ENCODE assay signal across 9 cellular contexts in genomic region chr1:20484526-20485462, GRCh38. TPM values are rescaled to one million over a fixed set of nuclear protein-coding genes. Genes with fewer than 3 reads are reported as not detected.
DNase-seq lines count a peak whose midpoint lies in the region; ATAC-seq, FAIRE-seq and TF ChIP-seq lines count a peak whose summit lies in the region.
"Had no signal": no experiment of that assay in that cellular context is flagged by ENCODE, and none has a peak within 500 bp of the region (broad histone marks: within the 10 kb centered on the region; RNA-seq: fewer than 3 reads in every experiment).

No MANE protein-coding gene starts in this region.

- no peaks in the 10 kb centered on the region for H3K9me3 Mint-ChIP-seq in activated naive CD4-positive, alpha-beta T cell treated with anti-CD3 and anti-CD28 coated beads, Interleukin-2, amount 50 U/mL, for 24 hours
- no peaks in the 10 kb centered on the region for H3K9me3 Mint-ChIP-seq in MCF 10A (ENCODE audit: unreplicated experiment)

- CTCF ChIA-PET in MCF 10A (lab: Yijun Ruan, JAX) (interaction anchor here (0.6 to 1.7 kb wide), 7 partner anchors 8 to 723 kb away, joined by 3 to 11 read pairs (median 3); no protein-coding TSS in a partner anchor), HepG2 (lab: Yijun Ruan, JAX; ENCODE audit: low intra/inter-chr PET ratio, low total read pairs) (interaction anchor here (0.7 to 2.1 kb wide), 3 partner anchors 9 to 15 kb away, joined by 3 to 11 read pairs (median 3); no protein-coding TSS in a partner anchor)

- POLR2A ChIA-PET in MCF 10A (lab: Yijun Ruan, JAX) = interaction anchor here (0.6 to 1.8 kb wide), 4 partner anchors 23 to 328 kb away, joined by 3 to 6 read pairs (median 4); partner anchors contain the start of genes MUL1 and PINK1
- POLR2A ChIA-PET in HepG2 (lab: Yijun Ruan, JAX) = interaction anchor here (0.9 to 4.3 kb wide), 6 partner anchors 9 to 559 kb away, joined by 3 to 60 read pairs (median 4); no protein-coding TSS in a partner anchor

- peak overlapping the region; percentile 92 for H3K27ac ChIP-seq in HepG2 (ENCODE audit: extremely low read length, insufficient read depth, low read length)
- no peak overlapping the region for H3K27ac ChIP-seq in tibial artery

- peaks cover 43% of the 10 kb centered on the region for H3K79me2 ChIP-seq in HepG2 (ENCODE audit: insufficient read depth, low read length)

- H3K4me3 ChIP-seq in HepG2 (replicated peaks in 1 of 3; ENCODE audit: insufficient read depth in 1 of 3, low read depth in 2 of 3, low read length in 3 of 3) = peak overlapping the region; percentile 90 to 95 (median 92)
- H3K4me3 ChIP-seq in tibial artery = peak overlapping the region; percentile 55 to 69

- H3K4me1 ChIP-seq in HepG2 (ENCODE audit: insufficient read depth, low read length) = peaks cover 52% of the 10 kb centered on the region
- H3K4me1 ChIP-seq in tibial artery = peaks cover 0 to 35% (median 29%) of the 10 kb centered on the region in 4 donors

- H3K9me3 ChIP-seq in HepG2 (ENCODE audit: low read length) (no peaks in the 10 kb centered on the region), tibial artery (no peaks in the 10 kb centered on the region)

- H2AFZ ChIP-seq in HepG2 (ENCODE audit: low read length) = no peak overlapping the region

- H3K4me2 ChIP-seq in HepG2 (ENCODE audit: low read depth, low read length) = peak overlapping the region; percentile 81

- no peak for FAIRE-seq in HepG2 (lab: Jason Lieb, UNC)
- FAIRE-seq: GM18507 had no signal

- no peak for TF ChIP-seq EP300 in HepG2 (IDR thresholded peaks at IDR 0.05; ENCODE audit: low read depth in 2 of 2, low read length in 2 of 2)
- no peak for TF ChIP-seq EP300 in HepG2 (CRISPR knock-in tag; IDR thresholded peaks at IDR 0.05; ENCODE audit: borderline replicate concordance)

- no TSS peak for BruUV-seq in MCF 10A (replicated peaks; lab: Mats Ljungman, UMichigan)
- no TSS peak for BruUV-seq in HepG2 (replicated peaks; lab: Mats Ljungman, UMichigan)

- in situ Hi-C loops in HepG2 (cut with HindIII; ENCODE audit: extremely low pct_ligation_motif_present, low pct_unique_long_range_greater_than_20kb) = no loop called here

- peak overlapping the region; percentile 41 for H3K27ac Mint-ChIP-seq in activated naive CD4-positive, alpha-beta T cell treated with anti-CD3 and anti-CD28 coated beads, Interleukin-2, amount 50 U/mL, for 24 hours
- H3K27ac Mint-ChIP-seq in MCF 10A (ENCODE audit: low read depth, unreplicated experiment) = peak overlapping the region; percentile 30

- peak overlapping the region; percentile 85 for H3K4me3 Mint-ChIP-seq in activated naive CD4-positive, alpha-beta T cell treated with anti-CD3 and anti-CD28 coated beads, Interleukin-2, amount 50 U/mL, for 24 hours
- H3K4me3 Mint-ChIP-seq in MCF 10A (ENCODE audit: unreplicated experiment) = peak overlapping the region; percentile 89

- H4K20me1 ChIP-seq in HepG2 (ENCODE audit: insufficient read depth, low read length) = no peaks in the 10 kb centered on the region; the same call in 1 of the 2 replicates

- peak overlapping the region; percentile 99 for H3K9ac ChIP-seq in HepG2 (ENCODE audit: insufficient read depth, low read depth, low read length)

- H3K36me3 Mint-ChIP-seq in activated naive CD4-positive, alpha-beta T cell treated with anti-CD3 and anti-CD28 coated beads, Interleukin-2, amount 50 U/mL, for 24 hours = no peaks in the 10 kb centered on the region
- no peaks in the 10 kb centered on the region for H3K36me3 Mint-ChIP-seq in MCF 10A (ENCODE audit: insufficient read depth, unreplicated experiment)

- no peak for ATAC-seq in HepG2
- no peak for ATAC-seq in HG03520 (IDR thresholded peaks at IDR 0.05; ENCODE audit: unreplicated experiment)
- no peak for ATAC-seq in HG03469 (IDR thresholded peaks at IDR 0.05; ENCODE audit: unreplicated experiment)

- H3K4me1 Mint-ChIP-seq in activated naive CD4-positive, alpha-beta T cell treated with anti-CD3 and anti-CD28 coated beads, Interleukin-2, amount 50 U/mL, for 24 hours = peaks cover 20% of the 10 kb centered on the region
- H3K4me1 Mint-ChIP-seq in MCF 10A (ENCODE audit: insufficient read depth, unreplicated experiment) = peaks cover 27% of the 10 kb centered on the region

- H3K27me3 ChIP-seq in HepG2 (ENCODE audit: control insufficient read depth in 1 of 2, insufficient read depth in 2 of 2, low read length in 2 of 2) = no peaks in the 10 kb centered on the region; a peak in 1 of 5 replicates
- H3K27me3 ChIP-seq in tibial artery = peaks cover 0 to 85% of the 10 kb centered on the region in 2 donors

- no peak for DNase-seq in activated naive CD4-positive, alpha-beta T cell (lab: John Stamatoyannopoulos, UW)
- DNase-seq in MCF 10A (ENCODE audit: unreplicated experiment) (no peak), HepG2 (ENCODE audit: low spot score) (no peak), tibial artery (no peak), kidney glomerular epithelial cell (lab: John Stamatoyannopoulos, UW) (no peak)

- peaks cover 38% of the 10 kb centered on the region for H3K27me3 Mint-ChIP-seq in activated naive CD4-positive, alpha-beta T cell treated with anti-CD3 and anti-CD28 coated beads, Interleukin-2, amount 50 U/mL, for 24 hours
- no peaks in the 10 kb centered on the region for H3K27me3 Mint-ChIP-seq in MCF 10A (ENCODE audit: insufficient read depth, unreplicated experiment)

- 0 out of 4 replicates have a peak, but pooled peaks of 1 of the 2 experiments have one; percentile 4 for TF ChIP-seq POLR2A in HepG2 (IDR thresholded peaks at IDR 0.05; ENCODE audit: insufficient read depth in 1 of 2, low read depth in 2 of 2, low read length in 2 of 2)

- WGBS in HepG2 (ENCODE audit: low lambda C conversion rate) = under 1% methylated on average over 33 of the region's 89 CpGs

- TF ChIP-seq CTCF in MCF 10A (IDR thresholded peaks at IDR 0.05; ENCODE audit: unreplicated experiment) (no peak), HepG2 (CRISPR knock-in tag; IDR thresholded peaks at IDR 0.05) (no peak), tibial artery (IDR thresholded peaks at IDR 0.05) (no peak)

- intact Hi-C loops in MCF 10A (cut with micrococcal nuclease) = no loop called here
- intact Hi-C loops in HepG2 (cut with micrococcal nuclease; ENCODE audit: unreplicated experiment) = loop anchor here (5.0 kb wide), 1 partner anchor 42 kb away; no protein-coding TSS in a partner anchor
- intact Hi-C loops in tibial artery (cut with DNase I; ENCODE audit: low total_unique reads) = no loop called here

- TF ChIP-seq RAD21 in HepG2 (CRISPR knock-in tag; IDR thresholded peaks at IDR 0.05) = no peak

- H3K36me3 ChIP-seq in HepG2 (replicated peaks in 1 of 2; ENCODE audit: control insufficient read depth in 1 of 2, insufficient read depth in 2 of 2, low read length in 2 of 2) (no peaks in the 10 kb centered on the region), tibial artery (no peaks in the 10 kb centered on the region)

RNA-seq across cellular contexts. Expression of gene CAMK2N1, which starts 1.2 kb away (rescaled TPM):
- total RNA-seq in MCF 10A (2022) (4.9 and 9.7 TPM in 2 replicates), HepG2 (2016; rRNA removed; fragmentation: Illumina TruSeq; extraction: Trizol) (38.6 and 44.3 TPM in 2 replicates)
- 53.6 and 65.2 TPM in 2 replicates for total RNA-seq in HepG2 (2016; cell fraction: cytosol; rRNA removed; fragmentation: Illumina TruSeq; extraction: Trizol; ENCODE audit: low read depth)
- 39.6 and 42.8 TPM in 2 replicates for total RNA-seq in HepG2 (2016; cell fraction: insoluble cytoplasmic fraction; rRNA removed; fragmentation: Illumina TruSeq; extraction: Trizol)
- total RNA-seq in HepG2 (2016; cell fraction: membrane; rRNA removed; fragmentation: Illumina TruSeq; extraction: Trizol) = 110 and 117 TPM in 2 replicates
- total RNA-seq in HepG2 (2016; cell fraction: nucleus; rRNA removed; fragmentation: Illumina TruSeq; extraction: Trizol) = 21.4 and 29.3 TPM in 2 replicates
- 32.7 and 38.0 TPM in 2 replicates for polyA plus RNA-seq in HepG2 (2011; rRNA removed)
- 27.0 and 40.8 TPM in 2 replicates for polyA plus RNA-seq in HepG2 (2011; cell fraction: cytosol; rRNA removed)
- 23.2 and 28.1 TPM in 2 replicates for polyA plus RNA-seq in HepG2 (2011; cell fraction: nucleus; rRNA removed)
- 108 and 112 TPM in 2 replicates for polyA plus RNA-seq in HepG2 (2012)
- 238 and 250 TPM in 2 replicates for polyA plus RNA-seq in HepG2 (2016; cell fraction: cytosol; fragmentation: Illumina TruSeq; extraction: Trizol; ENCODE audit: low read depth)
- polyA plus RNA-seq in HepG2 (2016; cell fraction: insoluble cytoplasmic fraction; fragmentation: Illumina TruSeq; extraction: Trizol; ENCODE audit: low read depth) = 120 and 152 TPM in 2 replicates
- polyA plus RNA-seq in HepG2 (2016; cell fraction: membrane; fragmentation: Illumina TruSeq; extraction: Trizol; ENCODE audit: low read depth) = 340 and 368 TPM in 2 replicates
- polyA plus RNA-seq in HepG2 (2016; cell fraction: nucleus; fragmentation: Illumina TruSeq; extraction: Trizol; ENCODE audit: insufficient read depth, low read depth) = 110 and 112 TPM in 2 replicates
- polyA minus RNA-seq in HepG2 (2011; rRNA and poly(A)+ RNA removed; ENCODE audit: low replicate concordance) = 0.12 and 20.9 TPM in 2 replicates
- polyA minus RNA-seq in HepG2 (2011; cell fraction: cytosol; rRNA and poly(A)+ RNA removed) = 34.7 and 39.2 TPM in 2 replicates
- polyA minus RNA-seq in HepG2 (2011; cell fraction: nucleus; rRNA and poly(A)+ RNA removed) = 19.4 and 21.5 TPM in 2 replicates

RNA-seq across cellular contexts. Expression of gene MUL1, which starts 23.2 kb away (rescaled TPM):
- total RNA-seq in MCF 10A (2022) (23.4 and 29.9 TPM in 2 replicates), HepG2 (2016; rRNA removed; fragmentation: Illumina TruSeq; extraction: Trizol) (13.5 and 26.5 TPM in 2 replicates)
- 3.2 TPM in 2 replicates for total RNA-seq in HepG2 (2016; cell fraction: cytosol; rRNA removed; fragmentation: Illumina TruSeq; extraction: Trizol; ENCODE audit: low read depth)
- 14.3 and 26.3 TPM in 2 replicates for total RNA-seq in HepG2 (2016; cell fraction: insoluble cytoplasmic fraction; rRNA removed; fragmentation: Illumina TruSeq; extraction: Trizol)
- 8.5 and 8.6 TPM in 2 replicates for total RNA-seq in HepG2 (2016; cell fraction: membrane; rRNA removed; fragmentation: Illumina TruSeq; extraction: Trizol)
- 23.1 and 27.3 TPM in 2 replicates for total RNA-seq in HepG2 (2016; cell fraction: nucleus; rRNA removed; fragmentation: Illumina TruSeq; extraction: Trizol)
- polyA plus RNA-seq in HepG2 (2011; rRNA removed) = 21.5 and 27.5 TPM in 2 replicates
- 23.9 and 24.3 TPM in 2 replicates for polyA plus RNA-seq in HepG2 (2011; cell fraction: cytosol; rRNA removed)
- polyA plus RNA-seq in HepG2 (2011; cell fraction: nucleus; rRNA removed) = 10.0 and 11.8 TPM in 2 replicates
- 14.9 and 20.0 TPM in 2 replicates for polyA plus RNA-seq in HepG2 (2012)
- 2.4 and 2.6 TPM in 2 replicates for polyA plus RNA-seq in HepG2 (2016; cell fraction: cytosol; fragmentation: Illumina TruSeq; extraction: Trizol; ENCODE audit: low read depth)
- 11.3 and 11.9 TPM in 2 replicates for polyA plus RNA-seq in HepG2 (2016; cell fraction: insoluble cytoplasmic fraction; fragmentation: Illumina TruSeq; extraction: Trizol; ENCODE audit: low read depth)
- 4.4 and 5.3 TPM in 2 replicates for polyA plus RNA-seq in HepG2 (2016; cell fraction: membrane; fragmentation: Illumina TruSeq; extraction: Trizol; ENCODE audit: low read depth)
- polyA plus RNA-seq in HepG2 (2016; cell fraction: nucleus; fragmentation: Illumina TruSeq; extraction: Trizol; ENCODE audit: insufficient read depth, low read depth) = 30.1 and 33.2 TPM in 2 replicates
- 40.2 and 48.7 TPM in 2 replicates for polyA minus RNA-seq in HepG2 (2011; rRNA and poly(A)+ RNA removed; ENCODE audit: low replicate concordance)
- polyA minus RNA-seq in HepG2 (2011; cell fraction: cytosol; rRNA and poly(A)+ RNA removed) = 14.6 and 15.2 TPM in 2 replicates
- polyA minus RNA-seq in HepG2 (2011; cell fraction: nucleus; rRNA and poly(A)+ RNA removed) = 14.5 TPM in 2 replicates
